Comparison of ENCODE assay signal across 9 cellular contexts in genomic region chr14:23154876-23155587, GRCh38. TPM values are rescaled to one million over a fixed set of nuclear protein-coding genes. Genes with fewer than 3 reads are reported as not detected.
DNase-seq lines count a peak whose midpoint lies in the region; ATAC-seq, FAIRE-seq and TF ChIP-seq lines count a peak whose summit lies in the region.
"Had no signal": no experiment of that assay in that cellular context is flagged by ENCODE, and none has a peak within 500 bp of the region (broad histone marks: within the 10 kb centered on the region; RNA-seq: fewer than 3 reads in every experiment).

No MANE protein-coding gene starts in this region.

- POLR2A ChIA-PET in activated CD4-positive, alpha-beta memory T cell treated with anti-CD3 and anti-CD28 coated beads for 36 hours (lab: Charles Lee) = interaction anchor here (0.6 kb wide), 1 partner anchor 1928 kb away, joined by 3 read pairs; no protein-coding TSS in a partner anchor

- peaks cover 21% of the 10 kb centered on the region for H3K4me1 Mint-ChIP-seq in stimulated activated naive CD8-positive, alpha-beta T cell treated with anti-CD3 and anti-CD28 coated beads, Interleukin-15, Interleukin-2, amounts not matched to agents 100 ng/mL and 50 ng/mL, for 24 hours (ENCODE audit: low read depth)
- H3K4me1 Mint-ChIP-seq in stimulated activated naive CD8-positive, alpha-beta T cell treated with anti-CD3 and anti-CD28 coated beads, Interleukin-15, amount 100 ng/mL, for 72 hours = peaks cover 24% of the 10 kb centered on the region
- peaks cover 13% of the 10 kb centered on the region for H3K4me1 Mint-ChIP-seq in activated CD4-positive, alpha-beta memory T cell treated with anti-CD3 and anti-CD28 coated beads for 36 hours (ENCODE audit: low read depth)

- H3K36me3 ChIP-seq in brain microvascular endothelial cell (replicated peaks) = no peaks in the 10 kb centered on the region

- no peaks in the 10 kb centered on the region for H3K27me3 Mint-ChIP-seq in stimulated activated naive CD8-positive, alpha-beta T cell treated with anti-CD3 and anti-CD28 coated beads, Interleukin-15, Interleukin-2, amounts not matched to agents 100 ng/mL and 50 ng/mL, for 24 hours
- H3K27me3 Mint-ChIP-seq in stimulated activated naive CD8-positive, alpha-beta T cell treated with anti-CD3 and anti-CD28 coated beads, Interleukin-15, amount 100 ng/mL, for 72 hours = no peaks in the 10 kb centered on the region
- H3K27me3 Mint-ChIP-seq in activated CD4-positive, alpha-beta memory T cell treated with anti-CD3 and anti-CD28 coated beads for 36 hours = peaks cover 3% of the 10 kb centered on the region

- no peak overlapping the region for H3K4me3 Mint-ChIP-seq in stimulated activated naive CD8-positive, alpha-beta T cell treated with anti-CD3 and anti-CD28 coated beads, Interleukin-15, Interleukin-2, amounts not matched to agents 100 ng/mL and 50 ng/mL, for 24 hours
- H3K4me3 Mint-ChIP-seq in stimulated activated naive CD8-positive, alpha-beta T cell treated with anti-CD3 and anti-CD28 coated beads, Interleukin-15, amount 100 ng/mL, for 72 hours = no peak overlapping the region
- H3K4me3 Mint-ChIP-seq in activated CD4-positive, alpha-beta memory T cell treated with anti-CD3 and anti-CD28 coated beads for 36 hours = no peak overlapping the region

- H3K9me3 Mint-ChIP-seq in stimulated activated naive CD8-positive, alpha-beta T cell treated with anti-CD3 and anti-CD28 coated beads, Interleukin-15, Interleukin-2, amounts not matched to agents 100 ng/mL and 50 ng/mL, for 24 hours = no peaks in the 10 kb centered on the region
- H3K9me3 Mint-ChIP-seq in stimulated activated naive CD8-positive, alpha-beta T cell treated with anti-CD3 and anti-CD28 coated beads, Interleukin-15, amount 100 ng/mL, for 72 hours = no peaks in the 10 kb centered on the region
- H3K9me3 Mint-ChIP-seq in activated CD4-positive, alpha-beta memory T cell treated with anti-CD3 and anti-CD28 coated beads for 36 hours = no peaks in the 10 kb centered on the region
- H3K9me3 Mint-ChIP-seq: activated naive CD4-positive, alpha-beta T cell treated with anti-CD3 and anti-CD28 coated beads, Interleukin-2, amount 50 U/mL, for 72 hours had no signal

- CTCF ChIA-PET in activated CD4-positive, alpha-beta memory T cell treated with anti-CD3 and anti-CD28 coated beads for 36 hours (lab: Charles Lee) = interaction anchor here (1.3 to 2.0 kb wide), 3 partner anchors 32 to 35 kb away, joined by 3 to 8 read pairs (median 4); no protein-coding TSS in a partner anchor

- in situ Hi-C loops in brain microvascular endothelial cell (cut with HindIII; ENCODE audit: low pct_ligation_motif_present, low sequenced_read_pairs) = no loop called here

- H3K27ac ChIP-seq in brain microvascular endothelial cell = no peak overlapping the region
- peak overlapping the region in 20 of 21 experiments; percentile 41 to 91 (median 81) for H3K27ac ChIP-seq in skin epidermis

- peaks cover 3% of the 10 kb centered on the region for H3K27me3 ChIP-seq in brain microvascular endothelial cell (replicated peaks)

- no peaks in the 10 kb centered on the region for H3K36me3 Mint-ChIP-seq in stimulated activated naive CD8-positive, alpha-beta T cell treated with anti-CD3 and anti-CD28 coated beads, Interleukin-15, Interleukin-2, amounts not matched to agents 100 ng/mL and 50 ng/mL, for 24 hours (ENCODE audit: low read depth)
- no peaks in the 10 kb centered on the region for H3K36me3 Mint-ChIP-seq in activated CD4-positive, alpha-beta memory T cell treated with anti-CD3 and anti-CD28 coated beads for 36 hours
- H3K36me3 Mint-ChIP-seq: activated naive CD4-positive, alpha-beta T cell treated with anti-CD3 and anti-CD28 coated beads, Interleukin-2, amount 50 U/mL, for 72 hours had no signal

- intact Hi-C loops in activated CD4-positive, alpha-beta memory T cell treated with anti-CD3 and anti-CD28 coated beads for 36 hours (cut with micrococcal nuclease) = no loop called here

- DNase-seq in stimulated activated naive CD8-positive, alpha-beta T cell treated with anti-CD3 and anti-CD28 coated beads, Interleukin-15, amount 100 ng/mL, for 72 hours = no peak
- DNase-seq in brain microvascular endothelial cell (peak; percentile 59), activated gamma-delta T cell treated with Interleukin-2 at 50 U/mL for 16 hours (no peak)
- DNase-seq in activated CD4-positive, alpha-beta memory T cell treated with anti-CD3 and anti-CD28 coated beads for 36 hours = no peak
- DNase-seq in activated CD8-positive, alpha-beta memory T cell treated with anti-CD3 and anti-CD28 coated beads for 24 hours = no peak

- no peak for ATAC-seq in stimulated activated naive CD8-positive, alpha-beta T cell treated with anti-CD3 and anti-CD28 coated beads, Interleukin-15, amount 100 ng/mL, for 72 hours

- H3K27ac Mint-ChIP-seq in stimulated activated naive CD8-positive, alpha-beta T cell treated with anti-CD3 and anti-CD28 coated beads, Interleukin-15, Interleukin-2, amounts not matched to agents 100 ng/mL and 50 ng/mL, for 24 hours = peak overlapping the region; percentile 32
- no peak overlapping the region for H3K27ac Mint-ChIP-seq in stimulated activated naive CD8-positive, alpha-beta T cell treated with anti-CD3 and anti-CD28 coated beads, Interleukin-15, amount 100 ng/mL, for 72 hours
- H3K27ac Mint-ChIP-seq in activated CD4-positive, alpha-beta memory T cell treated with anti-CD3 and anti-CD28 coated beads for 36 hours = no peak overlapping the region
- H3K27ac Mint-ChIP-seq: activated naive CD4-positive, alpha-beta T cell treated with anti-CD3 and anti-CD28 coated beads, Interleukin-2, amount 50 U/mL, for 72 hours had no signal

- no peak for TF ChIP-seq CTCF in brain microvascular endothelial cell (IDR thresholded peaks at IDR 0.05; ENCODE audit: low read depth, low read length, missing control alignments)

- no peak overlapping the region for H3K4me3 ChIP-seq in brain microvascular endothelial cell (ENCODE audit: low read depth, low read length)
- peak overlapping the region in 2 of 7 experiments; percentile 11 to 13 for H3K4me3 ChIP-seq in skin epidermis

- FAIRE-seq in islet of Langerhans (lab: Jason Lieb, UNC) = peak; percentile 49

RNA-seq across cellular contexts. Expression of gene SLC7A8, which starts 28.4 kb away (rescaled TPM):
- total RNA-seq in activated CD4-positive, alpha-beta memory T cell treated with anti-CD3 and anti-CD28 coated beads for 36 hours = 1 to 10 TPM in 1 of 2 experiments, under 1 TPM in 1; 0.83 to 1.7 TPM

RNA-seq across cellular contexts. Expression of gene CEBPE, which starts 36.0 kb away (rescaled TPM):
- total RNA-seq in activated CD4-positive, alpha-beta memory T cell treated with anti-CD3 and anti-CD28 coated beads for 36 hours = under 1 TPM; 0.19 to 0.34 TPM

RNA-seq across cellular contexts. Expression of gene CIROP, which starts 50.2 kb away (rescaled TPM):
- total RNA-seq in activated CD4-positive, alpha-beta memory T cell treated with anti-CD3 and anti-CD28 coated beads for 36 hours = not detected
- total RNA-seq: activated naive CD4-positive, alpha-beta T cell treated with anti-CD3 and anti-CD28 coated beads, Interleukin-2, amount 50 U/mL, for 72 hours had no signal

RNA-seq across cellular contexts. Expression of gene C14orf119, which starts 59.7 kb away (rescaled TPM):
- total RNA-seq in activated CD4-positive, alpha-beta memory T cell treated with anti-CD3 and anti-CD28 coated beads for 36 hours = 10 to 100 TPM; 58.0 to 62.8 TPM
